15 cellular contexts compared by ENCODE assay signal in the genomic region with DNA sequence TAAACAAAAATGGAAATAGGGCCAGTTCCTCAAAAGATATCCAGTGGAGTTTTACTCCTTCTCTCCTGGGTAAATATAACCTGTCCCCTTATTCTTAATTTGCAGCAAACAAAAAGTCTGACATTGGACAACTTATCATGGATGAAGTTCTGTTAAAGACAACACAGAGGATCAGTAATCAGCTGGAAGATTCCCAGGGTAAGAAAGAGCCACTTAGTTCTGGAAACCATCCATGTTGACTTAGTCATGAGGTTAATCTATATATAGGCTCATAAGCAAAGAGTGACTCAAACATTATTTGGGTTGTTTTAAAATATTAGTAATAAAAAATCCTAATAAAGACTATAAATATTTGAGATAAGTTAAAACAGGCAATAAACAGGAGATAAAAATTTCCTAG. TPM values are rescaled to one million over a fixed set of nuclear protein-coding genes. Genes with fewer than 3 reads are reported as not detected.
DNase-seq lines count a peak whose midpoint lies in the region; ATAC-seq, FAIRE-seq and TF ChIP-seq lines count a peak whose summit lies in the region.
"Had no signal": no experiment of that assay in that cellular context is flagged by ENCODE, and none has a peak within 500 bp of the region (broad histone marks: within the 10 kb centered on the region; RNA-seq: fewer than 3 reads in every experiment).

No MANE protein-coding gene starts in this region.

- H3K79me2 ChIP-seq in astrocyte (ENCODE audit: insufficient read depth, low read length) = peaks cover 2% of the 10 kb centered on the region
- H3K79me2 ChIP-seq in smooth muscle cell (ENCODE audit: low read depth) = no peaks in the 10 kb centered on the region

- no peaks in the 10 kb centered on the region for H3K9me3 Mint-ChIP-seq in astrocyte (ENCODE audit: unreplicated experiment)
- H3K9me3 Mint-ChIP-seq: T-cell had no signal

- H3K4me3 ChIP-seq in astrocyte (ENCODE audit: insufficient read depth, low read depth, low read length) (no peak overlapping the region), foreskin fibroblast (ENCODE audit: low read depth in 1 of 2, low read length in 2 of 2) (no peak overlapping the region), smooth muscle cell (no peak overlapping the region)
- H3K4me3 ChIP-seq: suprapubic skin had no signal

- no peak for TF ChIP-seq CTCF in astrocyte (IDR thresholded peaks at IDR 0.05; ENCODE audit: insufficient read depth, low read depth, low read length)
- no peak for TF ChIP-seq CTCF in foreskin fibroblast (IDR thresholded peaks at IDR 0.05; ENCODE audit: low read depth, low read length)
- no peak for TF ChIP-seq CTCF in smooth muscle cell (IDR thresholded peaks at IDR 0.05; ENCODE audit: borderline replicate concordance, insufficient read depth, poor library complexity, severe bottlenecking)
- no peak for TF ChIP-seq CTCF in GM13976 (IDR thresholded peaks at IDR 0.05; ENCODE audit: borderline replicate concordance, control extremely low read depth, extremely low read depth, insufficient read depth, missing control alignments)

- H3K27me3 ChIP-seq in astrocyte (ENCODE audit: insufficient read depth, low read length) (no peaks in the 10 kb centered on the region), smooth muscle cell (ENCODE audit: low read depth) (no peaks in the 10 kb centered on the region)
- H3K27me3 ChIP-seq: suprapubic skin had no signal

- peak overlapping the region; percentile 6 for H3K4me2 ChIP-seq in astrocyte (ENCODE audit: low read length)
- peak overlapping the region; percentile 28 for H3K4me2 ChIP-seq in smooth muscle cell

- no peak overlapping the region for H3K27ac Mint-ChIP-seq in astrocyte (ENCODE audit: unreplicated experiment)
- H3K27ac Mint-ChIP-seq: activated CD4-positive, alpha-beta T cell treated with anti-CD3 and anti-CD28 coated beads for 36 hours; T-cell had no signal

- ATAC-seq in GM18873 (IDR thresholded peaks at IDR 0.05; ENCODE audit: low FRiP score, unreplicated experiment) = no peak
- ATAC-seq: activated CD4-positive, alpha-beta T cell treated with anti-CD3 and anti-CD28 coated beads for 36 hours; sciatic nerve; T-cell had no signal

- H3K27me3 Mint-ChIP-seq in astrocyte (ENCODE audit: low read depth, unreplicated experiment) = no peaks in the 10 kb centered on the region
- H3K27me3 Mint-ChIP-seq: activated CD4-positive, alpha-beta T cell treated with anti-CD3 and anti-CD28 coated beads for 36 hours; T-cell had no signal

- H3K9ac ChIP-seq in astrocyte (ENCODE audit: low read length) = no peak overlapping the region
- no peak overlapping the region for H3K9ac ChIP-seq in smooth muscle cell (ENCODE audit: low read depth)

- peaks cover 9% of the 10 kb centered on the region for H3K4me1 Mint-ChIP-seq in astrocyte (ENCODE audit: low read depth, unreplicated experiment)
- H3K4me1 Mint-ChIP-seq: activated CD4-positive, alpha-beta T cell treated with anti-CD3 and anti-CD28 coated beads for 36 hours had no signal

- H3F3A ChIP-seq in smooth muscle cell (ENCODE audit: low read depth) = no peaks in the 10 kb centered on the region

- H2AFZ ChIP-seq in astrocyte (ENCODE audit: low read depth, low read length) = no peak overlapping the region
- no peak overlapping the region for H2AFZ ChIP-seq in smooth muscle cell (ENCODE audit: low read depth)

- H4K20me1 ChIP-seq in astrocyte (ENCODE audit: insufficient read depth, low read length) (peaks cover 13% of the 10 kb centered on the region), smooth muscle cell (ENCODE audit: low read depth) (peaks cover 4% of the 10 kb centered on the region)

- H3K27ac ChIP-seq in astrocyte (ENCODE audit: low read depth, low read length) = peak overlapping the region; percentile 26
- H3K27ac ChIP-seq in smooth muscle cell (ENCODE audit: low read depth) = peak overlapping the region; percentile 61
- H3K27ac ChIP-seq: suprapubic skin had no signal

- DNase-seq in GM04504 (ENCODE audit: low read depth) = peak; percentile 29
- DNase-seq in astrocyte (ENCODE audit: low read depth) = peak; percentile 78
- DNase-seq in foreskin fibroblast = peak; percentile 71 to 86
- DNase-seq in smooth muscle cell (lab: John Stamatoyannopoulos, UW; ENCODE audit: unreplicated experiment) = no peak
- no peak for DNase-seq in NCI-H1105 (lab: John Stamatoyannopoulos, UW)
- DNase-seq in GM13976 (ENCODE audit: low spot score) = no peak
- DNase-seq: activated CD4-positive, alpha-beta T cell treated with anti-CD3 and anti-CD28 coated beads for 36 hours; activated T-cell treated with anti-CD3 and anti-CD28 coated beads, Interleukin-2, amount 50 U/mL, for 48 hours; aorta; MM.1S; NCI-H2171; T-cell had no signal

- no peaks in the 10 kb centered on the region for H3K9me3 ChIP-seq in astrocyte (ENCODE audit: insufficient read depth, low read depth, low read length)
- no peaks in the 10 kb centered on the region for H3K9me3 ChIP-seq in smooth muscle cell (replicated peaks; ENCODE audit: low read depth)
- H3K9me3 ChIP-seq: suprapubic skin had no signal

- peaks cover 7% of the 10 kb centered on the region for H3K36me3 Mint-ChIP-seq in astrocyte (ENCODE audit: low read depth, unreplicated experiment)

- in situ Hi-C loops in GM13976 (cut with MboI; ENCODE audit: low sequenced_read_pairs, unreplicated experiment) = no loop called here

- H3K4me1 ChIP-seq in astrocyte (ENCODE audit: insufficient read depth, low read length) (peaks cover 11% of the 10 kb centered on the region), smooth muscle cell (ENCODE audit: low read depth) (peaks cover 4% of the 10 kb centered on the region)
- H3K4me1 ChIP-seq: suprapubic skin had no signal

- H3K4me3 Mint-ChIP-seq in astrocyte (ENCODE audit: unreplicated experiment) = no peak overlapping the region
- H3K4me3 Mint-ChIP-seq: activated CD4-positive, alpha-beta T cell treated with anti-CD3 and anti-CD28 coated beads for 36 hours; T-cell had no signal

- peak; percentile 71 for FAIRE-seq in astrocyte (lab: Jason Lieb, UNC)

- H3K36me3 ChIP-seq in astrocyte (ENCODE audit: insufficient read depth, low read length) (peaks cover 7% of the 10 kb centered on the region), smooth muscle cell (ENCODE audit: low read depth) (no peaks in the 10 kb centered on the region)

RNA-seq across cellular contexts. Expression of a gene that starts 40.5 kb away (rescaled TPM):
- total RNA-seq in astrocyte = 57.6 and 62.1 TPM in 2 replicates
- total RNA-seq in smooth muscle cell = 108 and 114 TPM in 2 replicates
- 75.3 and 86.5 TPM in 2 replicates for polyA plus RNA-seq in smooth muscle cell

Comparison
In these comparisons a context has a peak if more than half of its experiments do, and no peak if none do; other contexts are left out.
1. DNase-seq: peak in GM04504 (single experiment), astrocyte (single experiment) and foreskin fibroblast (2 of 2); none in smooth muscle cell (single experiment), NCI-H1105 (single experiment) and GM13976 (single experiment).